In the genomic region with DNA sequence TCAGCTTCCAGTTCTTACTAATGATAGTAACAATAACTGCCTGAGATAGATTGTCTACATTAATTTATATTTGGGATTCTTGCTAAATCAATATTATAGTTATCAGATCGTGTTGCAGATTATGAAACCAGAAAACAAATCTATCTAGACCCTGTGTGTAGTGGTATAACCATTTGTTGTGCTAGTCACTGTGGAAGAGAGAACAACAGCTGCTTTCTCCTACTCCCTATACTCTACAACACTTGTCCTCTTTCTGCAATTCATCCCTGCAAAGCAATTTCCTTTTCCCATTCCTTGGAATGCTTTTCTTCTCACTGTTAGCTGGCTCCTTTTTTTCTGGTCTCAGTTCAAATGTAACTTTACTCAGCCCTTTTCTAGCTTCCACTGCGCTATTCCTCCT, we compare ENCODE assay signal across 17 cellular contexts. TPM values are rescaled to one million over a fixed set of nuclear protein-coding genes. Genes with fewer than 3 reads are reported as not detected.
"Had no signal": no experiment of that assay in that cellular context is flagged by ENCODE, and none has a peak within 500 bp of the region (broad histone marks: within the 10 kb centered on the region; RNA-seq: fewer than 3 reads in every experiment).

No MANE protein-coding gene starts in this region.

- H3K4me3 ChIP-seq: ascending aorta, esophagus squamous epithelium, thoracic aorta, upper lobe of right lung had no signal

- H3K27ac Mint-ChIP-seq: activated CD4-positive, alpha-beta memory T cell treated with anti-CD3 and anti-CD28 coated beads for 36 hours; activated naive CD4-positive, alpha-beta T cell treated with anti-CD3 and anti-CD28 coated beads for 36 hours; activated T-helper 17 cell treated with anti-CD3 and anti-CD28 coated beads, Interleukin-2, amount 50 U/mL, for 72 hours; memory B cell; stimulated activated naive B cell treated with anti-CD40 and anti-IgM and Interleukin-4, amounts not matched to agents 10 μg/mL and 1 μg/mL and 100 μg/mL, for 72 hours had no signal

- DNase-seq: activated CD4-positive, alpha-beta memory T cell treated with anti-CD3 and anti-CD28 coated beads for 36 hours; activated naive CD4-positive, alpha-beta T cell treated with anti-CD3 and anti-CD28 coated beads for 36 hours; activated T-cell treated with anti-CD3 and anti-CD28 coated beads for 4 hours; dermis blood vessel endothelial cell; effector memory CD4-positive, alpha-beta T cell; esophagus squamous epithelium; natural killer cell; retina; stimulated activated naive B cell treated with anti-CD40 and anti-IgM and Interleukin-4, amounts not matched to agents 10 μg/mL and 1 μg/mL and 100 μg/mL, for 72 hours; T-helper 2 cell; upper lobe of right lung; WERI-Rb-1 had no signal

- H3K4me1 ChIP-seq: upper lobe of right lung had no signal

- H3K4me3 Mint-ChIP-seq: activated CD4-positive, alpha-beta memory T cell treated with anti-CD3 and anti-CD28 coated beads for 36 hours; activated naive CD4-positive, alpha-beta T cell treated with anti-CD3 and anti-CD28 coated beads for 36 hours; activated T-helper 17 cell treated with anti-CD3 and anti-CD28 coated beads, Interleukin-2, amount 50 U/mL, for 72 hours; memory B cell; natural killer cell; stimulated activated naive B cell treated with anti-CD40 and anti-IgM and Interleukin-4, amounts not matched to agents 10 μg/mL and 1 μg/mL and 100 μg/mL, for 72 hours had no signal

- H3K27ac ChIP-seq: esophagus squamous epithelium, neutrophil, upper lobe of right lung, WERI-Rb-1 had no signal

- H3K27me3 ChIP-seq: ascending aorta, esophagus squamous epithelium, neutrophil, upper lobe of right lung had no signal

- H3K27me3 Mint-ChIP-seq: activated CD4-positive, alpha-beta memory T cell treated with anti-CD3 and anti-CD28 coated beads for 36 hours; activated T-helper 17 cell treated with anti-CD3 and anti-CD28 coated beads, Interleukin-2, amount 50 U/mL, for 72 hours; memory B cell; stimulated activated naive B cell treated with anti-CD40 and anti-IgM and Interleukin-4, amounts not matched to agents 10 μg/mL and 1 μg/mL and 100 μg/mL, for 72 hours had no signal

- H3K9me3 ChIP-seq: ascending aorta, esophagus squamous epithelium, neutrophil, thoracic aorta, upper lobe of right lung had no signal

- ATAC-seq: activated T-helper 17 cell treated with anti-CD3 and anti-CD28 coated beads, Interleukin-2, amount 50 U/mL, for 72 hours; natural killer cell; stimulated activated naive B cell treated with anti-CD40 and anti-IgM and Interleukin-4, amounts not matched to agents 10 μg/mL and 1 μg/mL and 100 μg/mL, for 72 hours; upper lobe of right lung had no signal

- H3K4me1 Mint-ChIP-seq: memory B cell, natural killer cell had no signal

- H3K9me3 Mint-ChIP-seq: activated CD4-positive, alpha-beta memory T cell treated with anti-CD3 and anti-CD28 coated beads for 36 hours; activated naive CD4-positive, alpha-beta T cell treated with anti-CD3 and anti-CD28 coated beads for 36 hours; activated T-helper 17 cell treated with anti-CD3 and anti-CD28 coated beads, Interleukin-2, amount 50 U/mL, for 72 hours; memory B cell; natural killer cell; stimulated activated naive B cell treated with anti-CD40 and anti-IgM and Interleukin-4, amounts not matched to agents 10 μg/mL and 1 μg/mL and 100 μg/mL, for 72 hours had no signal

- H3K36me3 Mint-ChIP-seq: natural killer cell had no signal

RNA-seq across cellular contexts. Expression of a gene that starts 29.4 kb away (rescaled TPM):
- total RNA-seq: activated CD4-positive, alpha-beta memory T cell treated with anti-CD3 and anti-CD28 coated beads for 36 hours; activated T-helper 17 cell treated with anti-CD3 and anti-CD28 coated beads, Interleukin-2, amount 50 U/mL, for 72 hours had no signal
